In genomic region chr16:8982816-8983215, GRCh38 we compare ENCODE assay signal across 26 cellular contexts. TPM values are rescaled to one million over a fixed set of nuclear protein-coding genes. Genes with fewer than 3 reads are reported as not detected.
A peak's percentile ranks its signal among the peaks of the same experiment; 100 is the strongest.
DNase-seq lines count a peak whose midpoint lies in the region; ATAC-seq, FAIRE-seq and TF ChIP-seq lines count a peak whose summit lies in the region.
"Had no signal": no experiment of that assay in that cellular context is flagged by ENCODE, and none has a peak within 500 bp of the region (broad histone marks: within the 10 kb centered on the region; RNA-seq: fewer than 3 reads in every experiment).

No MANE protein-coding gene starts in this region.

- peaks cover 2 to 20% of the 10 kb centered on the region in 2 experiments; a peak in 3 of 5 replicates for H3K27me3 ChIP-seq in K562 (ENCODE audit: control insufficient read depth in 2 of 2, insufficient read depth in 2 of 2, low read length in 2 of 2)
- H3K27me3 ChIP-seq: BE2C, BLaER1 had no signal

- ATAC-seq in K562 = no peak
- no peak for ATAC-seq in HG02678 (IDR thresholded peaks at IDR 0.05; ENCODE audit: unreplicated experiment)
- ATAC-seq: GM12878 had no signal

- FAIRE-seq in K562 (lab: Jason Lieb, UNC) = no peak
- FAIRE-seq: A204.1, GM12878, GM12892, GM18507 had no signal

- H3K27me3 Mint-ChIP-seq in glutamatergic neuron (ENCODE audit: unreplicated experiment) = peaks cover 5% of the 10 kb centered on the region
- H3K27me3 Mint-ChIP-seq: CD4-positive, CD25-positive, alpha-beta regulatory T cell had no signal

- CTCF ChIA-PET in HEK293 (lab: Yijun Ruan, JAX) (interaction anchor here (0.7 kb wide), 1 partner anchor 26 kb away, joined by 4 read pairs; no protein-coding TSS in a partner anchor), K562 (lab: Yijun Ruan, JAX; ENCODE audit: low intra/inter-chr PET ratio) (no interaction called here)

- intact Hi-C loops in K562 (cut with micrococcal nuclease) = no loop called here

- TF ChIP-seq RAD21 in K562 (CRISPR knock-in tag; conservative IDR thresholded peaks at IDR 0.05 in 1 of 2, IDR thresholded peaks at IDR 0.05 in 1 of 2) = no peak

- H3K9me1 ChIP-seq in K562 (ENCODE audit: control insufficient read depth, insufficient read depth, low read length) = no peaks in the 10 kb centered on the region

- in situ Hi-C loops in K562 (cut with MboI) = no loop called here

- peaks cover 5% of the 10 kb centered on the region for H3K9me3 Mint-ChIP-seq in glutamatergic neuron (ENCODE audit: unreplicated experiment)
- H3K9me3 Mint-ChIP-seq: CD4-positive, CD25-positive, alpha-beta regulatory T cell; CD8-positive, alpha-beta memory T cell had no signal

- no peaks in the 10 kb centered on the region for H3K79me2 ChIP-seq in K562 (ENCODE audit: control insufficient read depth, insufficient read depth, low read length)

- peaks cover 2% of the 10 kb centered on the region for H3K4me1 Mint-ChIP-seq in glutamatergic neuron (ENCODE audit: low read depth, unreplicated experiment)
- H3K4me1 Mint-ChIP-seq: CD14-positive monocyte; CD4-positive, CD25-positive, alpha-beta regulatory T cell; CD8-positive, alpha-beta memory T cell had no signal

- TF ChIP-seq CTCF in HEK293 (tag by site-specific recombination; IDR thresholded peaks at IDR 0.05) (no peak), K562 (IDR thresholded peaks at IDR 0.05 in 2 of 3, conservative IDR thresholded peaks at IDR 0.05 in 1 of 3; ENCODE audit: insufficient read depth in 2 of 3, low read depth in 1 of 3, low read length in 3 of 3) (no peak), glutamatergic neuron (IDR thresholded peaks at IDR 0.05; ENCODE audit: partially characterized antibody, unreplicated experiment) (no peak)

- peak overlapping the region; percentile 70 for H3K27ac Mint-ChIP-seq in glutamatergic neuron (ENCODE audit: unreplicated experiment)

- TF ChIP-seq POLR2A in K562 (conservative IDR thresholded peaks at IDR 0.05) = no peak

- no peak for TF ChIP-seq EP300 in K562 (IDR thresholded peaks at IDR 0.05; ENCODE audit: low read length)

- no peak overlapping the region for H2AFZ ChIP-seq in K562 (ENCODE audit: low read depth, low read length)

- no peak overlapping the region for H3K9ac ChIP-seq in K562 (ENCODE audit: insufficient read depth in 1 of 2, low read depth in 2 of 2, low read length in 2 of 2)
- H3K9ac ChIP-seq: BLaER1 had no signal

- WGBS in K562 (ENCODE audit: insufficient coverage, low coverage, missing lambda C conversion rate) = 36% methylated on average over 7 of the region's 7 CpGs

- H3K4me3 ChIP-seq in HEK293 (ENCODE audit: low read depth, low read length) (no peak overlapping the region), K562 (no peak overlapping the region)
- H3K4me3 ChIP-seq: BLaER1, GM12878 had no signal

- H3K9me3 ChIP-seq in HEK293 (ENCODE audit: control insufficient read depth, insufficient read depth, low read depth, low read length) (no peaks in the 10 kb centered on the region), K562 (replicated peaks; ENCODE audit: control insufficient read depth, insufficient read depth, low read depth, low read length) (no peaks in the 10 kb centered on the region)
- H3K9me3 ChIP-seq: BE2C had no signal

- H3K4me2 ChIP-seq in K562 (ENCODE audit: insufficient read depth, low read length) = no peak overlapping the region
- H3K4me2 ChIP-seq: BLaER1 had no signal

- DNase-seq in K562 (ENCODE audit: extremely low read depth in 1 of 4, low spot score in 3 of 4) = no peak
- DNase-seq in glutamatergic neuron = no peak
- no peak for DNase-seq in substantia nigra (lab: John Stamatoyannopoulos, UW)
- DNase-seq: 8988T; ACHN; BE2C; C1 segment of cervical spinal cord; CD4-positive, alpha-beta memory T cell; CD4-positive, CD25-positive, alpha-beta regulatory T cell; CD8-positive, alpha-beta memory T cell; COR-L47; DMS 273 treated with DMSO at 0.1 percent for 48 hours; DMS153; DMS53; DMS79; DND-41; EL; GDM1 had no signal

- BruUV-seq in K562 (replicated peaks; lab: Mats Ljungman, UMichigan) = no TSS peak

- H3K36me3 Mint-ChIP-seq in glutamatergic neuron (ENCODE audit: unreplicated experiment) = no peaks in the 10 kb centered on the region
- H3K36me3 Mint-ChIP-seq: CD14-positive monocyte; CD4-positive, alpha-beta memory T cell; CD8-positive, alpha-beta memory T cell had no signal

- POLR2A ChIA-PET in HEK293 (lab: Yijun Ruan, JAX) = no interaction called here
- POLR2A ChIA-PET in K562 (lab: Yijun Ruan, JAX) = interaction anchor here (1.2 to 1.3 kb wide), 2 partner anchors 10 to 12 kb away, joined by 3 to 4 read pairs; no protein-coding TSS in a partner anchor

- H3K36me3 ChIP-seq in HEK293 (ENCODE audit: control insufficient read depth in 2 of 2, insufficient read depth in 1 of 2, low read length in 2 of 2) (no peaks in the 10 kb centered on the region), K562 (ENCODE audit: control insufficient read depth, insufficient read depth, low read length) (no peaks in the 10 kb centered on the region)
- H3K36me3 ChIP-seq: BE2C, BLaER1 had no signal

- H3K4me1 ChIP-seq in HEK293 (ENCODE audit: control insufficient read depth, insufficient read depth, low read length) = no peaks in the 10 kb centered on the region
- H3K4me1 ChIP-seq in K562 (replicated peaks in 1 of 2; ENCODE audit: control insufficient read depth in 2 of 2, insufficient read depth in 2 of 2, low read length in 2 of 2) = no peaks in the 10 kb centered on the region; a peak in 2 of 5 replicates
- H3K4me1 ChIP-seq: BE2C, BLaER1 had no signal

- H3K27ac ChIP-seq in HEK293 (ENCODE audit: extremely low read depth, low read depth, low read length) (no peak overlapping the region), K562 (ENCODE audit: extremely low read depth, low read depth, low read length) (no peak overlapping the region), substantia nigra (ENCODE audit: low read depth, low read length, poor library complexity, severe bottlenecking) (no peak overlapping the region)
- H3K27ac ChIP-seq: BLaER1 had no signal

- H3K4me3 Mint-ChIP-seq in glutamatergic neuron (ENCODE audit: unreplicated experiment) = no peak overlapping the region
- H3K4me3 Mint-ChIP-seq: CD14-positive monocyte; CD4-positive, alpha-beta memory T cell; CD4-positive, CD25-positive, alpha-beta regulatory T cell; CD8-positive, alpha-beta memory T cell had no signal

- no peaks in the 10 kb centered on the region for H4K20me1 ChIP-seq in K562 (replicated peaks; ENCODE audit: control insufficient read depth, insufficient read depth, low read length)
- H4K20me1 ChIP-seq: BLaER1 had no signal

TF ChIP-seq in HEK293, 187 proteins besides CTCF, POLR2A, EP300 and RAD21 (continues in another document):
- TF ChIP-seq ZNF18 (tag by site-specific recombination; IDR thresholded peaks at IDR 0.05) (0 out of 2 replicates have a peak, but pooled peaks have one; percentile 40), ZNF114 (tag by site-specific recombination; IDR thresholded peaks at IDR 0.05) (no peak)

TF ChIP-seq in K562, 482 proteins besides CTCF, POLR2A, EP300 and RAD21:
- peak; percentile 53; the same call in 1 of the 2 replicates for TF ChIP-seq ZNF24 (IDR thresholded peaks at IDR 0.05)
- TF ChIP-seq ZFX (CRISPR knock-in tag; IDR thresholded peaks at IDR 0.05) = no peak

RNA-seq across cellular contexts. Expression of gene USP7, which starts 19.1 kb away (rescaled TPM):
- 244 and 295 TPM in 2 replicates for total RNA-seq in K562 (2011; cell fraction: chromatin; rRNA removed; ENCODE audit: low replicate concordance)
- total RNA-seq in K562 (2011; cell fraction: nucleolus; rRNA removed) = 93.6 and 101 TPM in 2 replicates
- 137 and 186 TPM in 2 replicates for total RNA-seq in K562 (2011; cell fraction: nucleoplasm; rRNA removed)
- total RNA-seq in K562 (2014; rRNA removed) = 57.9 and 62.9 TPM in 2 replicates
- total RNA-seq in K562 (2014; rRNA removed; fragmentation: Illumina TruSeq; extraction: Trizol) = 57.2 and 70.7 TPM in 2 replicates
- total RNA-seq in K562 (2015; rRNA removed; fragmentation: Illumina TruSeq; extraction: Trizol) = 57.2 and 59.0 TPM in 2 replicates
- total RNA-seq in K562 (2021) = 122 and 145 TPM in 2 replicates
- 41.3 and 61.6 TPM in 2 replicates for polyA plus RNA-seq in K562 (2011; rRNA removed)
- polyA plus RNA-seq in K562 (2011; cell fraction: cytosol; rRNA removed) = 7.9 and 16.6 TPM in 2 replicates
- 99.3 and 104 TPM in 2 replicates for polyA plus RNA-seq in K562 (2011; cell fraction: nucleus; rRNA removed)
- 52.2 and 73.8 TPM in 2 replicates for polyA plus RNA-seq in K562 (2012)
- polyA plus RNA-seq in K562 (2014; fragmentation: Illumina TruSeq; extraction: Trizol) = 99.4 and 105 TPM in 2 replicates
- 10 to 100 TPM; 17.1 to 27.2 TPM for polyA plus RNA-seq in K562 (2014; fragmentation: Nextera tagmentation; extraction: Ambion mirVana)
- polyA plus RNA-seq in K562 (2014; rRNA removed) = 59.8 and 67.5 TPM in 2 replicates
- polyA minus RNA-seq in K562 (2011; rRNA and poly(A)+ RNA removed) = 81.7 and 93.4 TPM in 2 replicates
- 52.1 and 68.3 TPM in 2 replicates for polyA minus RNA-seq in K562 (2011; cell fraction: cytosol; rRNA and poly(A)+ RNA removed)
- polyA minus RNA-seq in K562 (2011; cell fraction: nucleus; rRNA and poly(A)+ RNA removed) = 61.3 and 130 TPM in 2 replicates
- total RNA-seq in glutamatergic neuron (ENCODE audit: unreplicated experiment) = 167 TPM

Comparison
In these comparisons a context has a peak if more than half of its experiments do, and no peak if none do; other contexts are left out.
1. Of the 44 proteins assayed by ChIP-seq in both K562 and HEK293: peak only in K562: ZNF24; only in HEK293: none; in both: none; in neither: 43.